ENCODE assay signal across 8 cellular contexts in the genomic region with DNA sequence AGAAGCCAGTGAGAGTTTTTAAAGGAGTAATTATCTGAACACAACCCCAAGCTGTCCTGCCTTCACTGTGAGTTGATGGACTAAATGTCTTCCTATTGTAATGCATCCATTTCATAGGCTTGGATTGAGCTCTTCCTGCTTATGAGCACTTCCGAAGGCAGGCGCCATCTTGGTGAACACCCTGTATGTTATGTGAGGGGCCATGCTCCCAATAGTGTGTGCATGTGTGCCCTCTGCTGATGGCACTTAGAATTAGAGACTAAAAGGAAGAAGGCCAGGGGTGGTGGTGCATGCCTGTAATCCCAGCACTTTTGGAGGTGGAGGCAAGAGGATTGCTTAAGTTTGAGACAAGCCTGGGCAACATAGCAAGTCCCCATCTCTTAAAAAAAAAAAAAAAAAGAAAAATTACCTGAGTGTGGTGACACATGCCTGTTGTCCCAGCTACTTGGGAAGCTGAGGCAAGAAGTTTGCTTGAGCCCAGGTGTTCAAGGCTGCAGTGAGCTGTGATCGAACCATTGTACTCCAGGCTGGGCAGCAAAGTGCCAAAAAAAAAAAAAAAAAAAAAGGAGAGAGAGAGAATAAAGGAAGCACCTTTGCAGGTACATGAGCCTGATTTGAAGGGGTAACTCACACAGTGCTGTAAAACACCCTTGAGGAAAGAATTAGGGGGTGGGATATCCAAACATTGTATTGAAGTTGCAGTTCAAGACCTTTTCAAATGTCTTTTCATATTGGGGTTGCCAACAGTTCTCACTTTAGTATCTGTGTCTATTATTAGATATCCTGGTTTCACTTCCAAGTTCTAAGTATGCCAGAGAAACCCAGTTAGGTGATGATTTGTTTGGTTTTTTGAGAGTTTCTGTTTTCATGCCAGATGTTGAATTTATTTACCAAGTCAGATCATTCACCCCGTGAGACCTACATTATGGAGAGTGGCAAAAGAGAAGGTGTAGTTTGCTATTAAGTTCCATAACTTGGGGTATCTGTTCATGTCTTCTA.
DNase-seq lines count a peak whose midpoint lies in the region; ATAC-seq and TF ChIP-seq lines count a peak whose summit lies in the region.

No MANE protein-coding gene starts in this region.

- peaks cover 0 to 3% (median 0%) of the 10 kb centered on the region in 7 donors for H3K9me3 Mint-ChIP-seq in CD4-positive, CD25-positive, alpha-beta regulatory T cell
- no peaks in the 10 kb centered on the region for H3K9me3 Mint-ChIP-seq in chondrocyte (ENCODE audit: low read depth)

- peaks cover 16% of the 10 kb centered on the region for H3K36me3 ChIP-seq in CD4-positive, CD25-positive, alpha-beta regulatory T cell (ENCODE audit: control insufficient read depth, insufficient read depth, low read length)

- ATAC-seq in CD4-positive, CD25-positive, alpha-beta regulatory T cell (ENCODE audit: low read depth in 2 of 2), result no peak
- ATAC-seq in GM18508 (IDR thresholded peaks at IDR 0.05; ENCODE audit: insufficient read depth, unreplicated experiment) (peak; percentile 46), HG02884 (IDR thresholded peaks at IDR 0.05; ENCODE audit: unreplicated experiment) (peak; percentile 39)

- H3K9me3 ChIP-seq in CD4-positive, CD25-positive, alpha-beta regulatory T cell (ENCODE audit: control insufficient read depth in 2 of 2, low read length in 2 of 2), result no peaks in the 10 kb centered on the region

- H3K4me1 Mint-ChIP-seq in CD4-positive, CD25-positive, alpha-beta regulatory T cell, result peaks cover 14 to 68% (median 57%) of the 10 kb centered on the region in 4 donors
- H3K4me1 Mint-ChIP-seq in chondrocyte (ENCODE audit: low read depth), result peaks cover 69% of the 10 kb centered on the region

- peak in 1 of 3 donors; percentile 40 for DNase-seq in CD4-positive, CD25-positive, alpha-beta regulatory T cell
- DNase-seq in NCI-H460 (ENCODE audit: extremely low read depth, low read depth) (peak; percentile 8), chondrocyte (ENCODE audit: low spot score) (no peak), retinal pigment epithelial cell (ENCODE audit: low read depth) (no peak), iPS-NIHi11 (ENCODE audit: low spot score) (no peak), NCI-H1436 treated with DMSO at 0.1 percent for 48 hours (lab: John Stamatoyannopoulos, UW) (no peak)

- H3K27me3 Mint-ChIP-seq in CD4-positive, CD25-positive, alpha-beta regulatory T cell, result no peaks in the 10 kb centered on the region
- no peaks in the 10 kb centered on the region for H3K27me3 Mint-ChIP-seq in chondrocyte (ENCODE audit: low read depth)

- H3K27me3 ChIP-seq in CD4-positive, CD25-positive, alpha-beta regulatory T cell (ENCODE audit: control insufficient read depth, insufficient read depth, low read length), result no peaks in the 10 kb centered on the region

- H3K4me3 Mint-ChIP-seq in CD4-positive, CD25-positive, alpha-beta regulatory T cell, result peak overlapping the region; percentile 6 to 60 (median 34)
- H3K4me3 Mint-ChIP-seq in chondrocyte (ENCODE audit: unreplicated experiment), result no peak overlapping the region

- H3K27ac ChIP-seq in CD4-positive, CD25-positive, alpha-beta regulatory T cell (ENCODE audit: insufficient read depth, low read length, poor library complexity, severe bottlenecking), result peak overlapping the region; percentile 74

- peak; percentile 58 for TF ChIP-seq CTCF in chondrocyte (IDR thresholded peaks at IDR 0.05)
- peak; percentile 7 for TF ChIP-seq CTCF in retinal pigment epithelial cell (conservative IDR thresholded peaks at IDR 0.05; ENCODE audit: low read depth, low read length)

- H3K27ac Mint-ChIP-seq in CD4-positive, CD25-positive, alpha-beta regulatory T cell, result peak overlapping the region; percentile 84 to 91 (median 88)
- peak overlapping the region; percentile 81 for H3K27ac Mint-ChIP-seq in chondrocyte (ENCODE audit: unreplicated experiment)

- H3K4me3 ChIP-seq in CD4-positive, CD25-positive, alpha-beta regulatory T cell (ENCODE audit: low read depth, low read length), result peak overlapping the region; percentile 23
- no peak overlapping the region for H3K4me3 ChIP-seq in retinal pigment epithelial cell (ENCODE audit: low read length)

- peaks cover 27% of the 10 kb centered on the region for H3K4me1 ChIP-seq in CD4-positive, CD25-positive, alpha-beta regulatory T cell (ENCODE audit: control insufficient read depth, insufficient read depth, low read length, poor library complexity, severe bottlenecking)

- peaks cover 26% of the 10 kb centered on the region for H3K36me3 Mint-ChIP-seq in CD4-positive, CD25-positive, alpha-beta regulatory T cell
- peaks cover 24% of the 10 kb centered on the region for H3K36me3 Mint-ChIP-seq in chondrocyte (ENCODE audit: low read depth)

Comparison
In these comparisons a context has a peak if more than half of its experiments do, and no peak if none do; other contexts are left out.
1. ATAC-seq: peak in GM18508 (single experiment) and HG02884 (single experiment); none in CD4-positive, CD25-positive, alpha-beta regulatory T cell (0 of 2).